ENCODE assay signal across 14 cellular contexts in the genomic region with DNA sequence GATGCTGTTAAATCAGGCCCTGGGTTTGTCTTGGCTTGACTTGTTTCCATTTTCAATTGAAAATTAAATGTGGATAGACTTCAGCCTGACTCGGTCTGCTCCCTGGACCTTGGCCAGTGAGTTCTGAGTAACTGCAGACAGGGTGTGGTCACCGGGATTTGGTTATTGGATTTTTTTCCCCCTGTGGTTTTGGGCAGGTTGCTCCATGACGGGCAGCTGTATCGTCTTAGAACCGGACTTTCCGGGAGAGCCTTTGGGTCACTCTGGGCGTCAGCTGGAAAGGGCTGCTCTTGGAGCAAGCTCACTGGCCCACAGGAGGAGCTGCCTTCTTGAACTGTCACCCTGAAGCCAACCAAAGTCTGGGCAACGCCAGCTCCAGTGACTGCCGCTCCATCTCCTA.
DNase-seq lines count a peak whose midpoint lies in the region; ATAC-seq and TF ChIP-seq lines count a peak whose summit lies in the region.
"Had no signal": no experiment of that assay in that cellular context is flagged by ENCODE, and none has a peak within 500 bp of the region (broad histone marks: within the 10 kb centered on the region; RNA-seq: fewer than 3 reads in every experiment).

No MANE protein-coding gene starts in this region.

- no peak for ATAC-seq in GM18909 (IDR thresholded peaks at IDR 0.05; ENCODE audit: poor library complexity, unreplicated experiment)
- ATAC-seq: activated CD4-positive, CD25-positive, alpha-beta regulatory T cell treated with anti-CD3 and anti-CD28 coated beads, Interleukin-2, amount 50 U/mL, for 24 hours; naive thymus-derived CD8-positive, alpha-beta T cell had no signal

- TF ChIP-seq CTCF in AG09319 (IDR thresholded peaks at IDR 0.05; ENCODE audit: low read depth, low read length): no peak

- H3K4me3 ChIP-seq in MG63: no peak overlapping the region

- H3K36me3 ChIP-seq in MG63: no peaks in the 10 kb centered on the region

- H3K27me3 ChIP-seq in MG63: no peaks in the 10 kb centered on the region

- no peaks in the 10 kb centered on the region for H3K9me3 ChIP-seq in MG63

- DNase-seq in AG09319 (ENCODE audit: extremely low read depth, low read depth) (peak; percentile 65), MG63 (peak; percentile 86), dedifferentiated amniotic fluid mesenchymal stem cell (ENCODE audit: extremely low spot score) (peak; percentile 59), myocyte (ENCODE audit: low read depth) (peak; percentile 96), Ammon's horn (ENCODE audit: low spot score) (no peak), Kasumi-1 (lab: John Stamatoyannopoulos, UW) (no peak)
- DNase-seq in activated effector memory CD4-positive, alpha-beta T cell treated with Interleukin-2 at 50 U/mL for 16 hours: no peak
- DNase-seq: dermis blood vessel endothelial cell; GOT3; KBM-7; naive thymus-derived CD8-positive, alpha-beta T cell; NCI-H446 had no signal

Comparison
In these comparisons a context has a peak if more than half of its experiments do, and no peak if none do; other contexts are left out.
1. DNase-seq: peak in AG09319 (single experiment), MG63 (single experiment), dedifferentiated amniotic fluid mesenchymal stem cell (single experiment) and myocyte (single experiment); none in Ammon's horn (single experiment), activated effector memory CD4-positive, alpha-beta T cell treated with Interleukin-2 at 50 U/mL for 16 hours (single experiment) and Kasumi-1 (0 of 2).